ENCODE assay signal across 1 cellular context in genomic region chr11:1652778-1653540, GRCh38.
TF ChIP-seq lines count a peak whose summit lies in the region.

No MANE protein-coding gene starts in this region.

TF ChIP-seq in A549, 52 proteins besides CTCF, POLR2A, EP300 and RAD21:
- TF ChIP-seq SMC3 (IDR thresholded peaks at IDR 0.05) (peak; percentile 90), KDM5A (IDR thresholded peaks at IDR 0.05) (no peak)
